In the genomic region with DNA sequence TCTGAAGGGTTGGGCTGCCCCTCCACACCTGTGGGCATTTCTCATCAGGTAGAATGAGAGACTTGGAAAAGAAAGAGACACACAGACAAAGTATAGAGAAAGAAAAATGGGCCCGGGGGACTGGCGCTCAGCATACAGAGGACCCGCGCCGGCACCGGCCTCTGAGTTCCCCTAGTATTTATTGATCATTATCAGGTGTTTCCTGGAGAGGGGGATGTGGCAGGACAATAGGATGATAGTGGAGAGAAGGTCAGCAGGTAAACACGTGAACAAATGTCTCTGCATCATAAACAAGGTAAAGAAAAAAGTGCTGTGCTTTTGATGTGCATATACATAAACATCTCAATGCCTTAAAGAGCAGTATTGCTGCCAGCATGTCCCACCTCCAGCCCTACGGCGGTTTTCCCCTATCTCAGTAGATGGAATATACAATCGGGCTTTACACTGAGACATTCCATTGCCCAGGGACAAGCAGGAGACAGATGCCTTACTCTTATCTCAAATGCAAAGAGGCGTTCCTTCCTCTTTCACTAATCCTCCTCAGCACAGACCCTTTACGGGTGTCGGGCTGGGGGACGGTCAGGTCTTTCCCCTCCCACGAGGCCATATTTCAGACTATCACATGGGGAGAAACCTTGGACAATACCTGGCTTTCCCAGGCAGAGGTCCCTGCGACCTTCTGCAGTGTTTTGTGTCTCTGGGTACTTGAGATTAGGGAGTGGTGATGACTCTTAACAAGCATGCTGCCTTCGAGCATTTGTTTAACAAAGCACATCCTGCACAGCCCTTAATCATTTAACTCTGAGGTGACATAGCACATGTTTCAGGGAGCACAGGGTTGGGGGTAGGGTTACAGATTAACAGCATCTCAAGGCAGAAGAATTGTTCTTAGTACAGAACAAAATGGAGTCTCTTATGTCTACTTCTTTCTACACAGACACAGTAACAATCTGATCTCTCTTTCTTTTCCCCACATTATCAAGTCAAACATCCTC, we compare ENCODE assay signal across 1 cellular context.
TF ChIP-seq lines count a peak whose summit lies in the region.

No MANE protein-coding gene starts in this region.

TF ChIP-seq in WTC11, 78 proteins besides CTCF, POLR2A, EP300 and RAD21 (continued from another document):
- TF ChIP-seq FOXK1 (CRISPR knock-in tag; IDR thresholded peaks at IDR 0.05) (peak; percentile 46; the same call in 1 of the 2 replicates), TEAD1 (CRISPR knock-in tag; IDR thresholded peaks at IDR 0.05) (0 out of 2 replicates have a peak, but pooled peaks have one; percentile 63), ETV6 (CRISPR knock-in tag; IDR thresholded peaks at IDR 0.05) (0 out of 2 replicates have a peak, but pooled peaks have one; percentile 49)
- TF ChIP-seq, protein P1, sequence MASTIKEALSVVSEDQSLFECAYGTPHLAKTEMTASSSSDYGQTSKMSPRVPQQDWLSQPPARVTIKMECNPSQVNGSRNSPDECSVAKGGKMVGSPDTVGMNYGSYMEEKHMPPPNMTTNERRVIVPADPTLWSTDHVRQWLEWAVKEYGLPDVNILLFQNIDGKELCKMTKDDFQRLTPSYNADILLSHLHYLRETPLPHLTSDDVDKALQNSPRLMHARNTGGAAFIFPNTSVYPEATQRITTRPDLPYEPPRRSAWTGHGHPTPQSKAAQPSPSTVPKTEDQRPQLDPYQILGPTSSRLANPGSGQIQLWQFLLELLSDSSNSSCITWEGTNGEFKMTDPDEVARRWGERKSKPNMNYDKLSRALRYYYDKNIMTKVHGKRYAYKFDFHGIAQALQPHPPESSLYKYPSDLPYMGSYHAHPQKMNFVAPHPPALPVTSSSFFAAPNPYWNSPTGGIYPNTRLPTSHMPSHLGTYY (CRISPR knock-in tag; IDR thresholded peaks at IDR 0.05), result 0 out of 2 replicates have a peak, but pooled peaks have one; percentile 53
